In genomic region chr13:76725211-76725610, GRCh38 we compare ENCODE assay signal across 19 cellular contexts.
DNase-seq lines count a peak whose midpoint lies in the region; ATAC-seq and TF ChIP-seq lines count a peak whose summit lies in the region.
"Had no signal": no experiment of that assay in that cellular context is flagged by ENCODE, and none has a peak within 500 bp of the region (broad histone marks: within the 10 kb centered on the region; RNA-seq: fewer than 3 reads in every experiment).

No MANE protein-coding gene starts in this region.

- 3 to 17% (median 6%) methylated on average over 1 of the region's 1 CpG for WGBS in psoas muscle, 3 donors

- H3K36me3 ChIP-seq in psoas muscle (ENCODE audit: insufficient read depth in 1 of 2, low read depth in 1 of 2), result no peaks in the 10 kb centered on the region
- H3K36me3 ChIP-seq: HAP-1 had no signal

- no peak overlapping the region for H3K27ac ChIP-seq in psoas muscle
- H3K27ac ChIP-seq: foreskin keratinocyte had no signal

- H3K27me3 ChIP-seq in psoas muscle (ENCODE audit: insufficient read depth in 3 of 3, low read length in 2 of 3), result no peaks in the 10 kb centered on the region
- H3K27me3 ChIP-seq: foreskin keratinocyte had no signal

- H3K9me3 ChIP-seq in psoas muscle, result no peaks in the 10 kb centered on the region
- H3K9me3 ChIP-seq: HAP-1 had no signal

- no peaks in the 10 kb centered on the region for H3K4me1 ChIP-seq in psoas muscle
- H3K4me1 ChIP-seq: foreskin keratinocyte, HAP-1 had no signal

- no peak for ATAC-seq in HG02798 (IDR thresholded peaks at IDR 0.05; ENCODE audit: poor library complexity, unreplicated experiment)
- ATAC-seq in GM18867 (IDR thresholded peaks at IDR 0.05; ENCODE audit: unreplicated experiment), result no peak
- no peak for ATAC-seq in psoas muscle
- ATAC-seq: activated CD8-positive, alpha-beta memory T cell treated with anti-CD3 and anti-CD28 coated beads, Interleukin-2, amount 10 ng/mL, durations not matched to agents 7 days and 5 days; foreskin keratinocyte had no signal

- TF ChIP-seq CTCF in fibroblast of pulmonary artery (IDR thresholded peaks at IDR 0.05; ENCODE audit: low read length, missing control alignments) (no peak), psoas muscle (IDR thresholded peaks at IDR 0.05) (no peak)

- no peak overlapping the region for H3K4me3 ChIP-seq in fibroblast of pulmonary artery (replicated peaks; ENCODE audit: low read depth, low read length)
- no peak overlapping the region for H3K4me3 ChIP-seq in psoas muscle
- H3K4me3 ChIP-seq: HAP-1 had no signal

- intact Hi-C loops in psoas muscle (cut with DNase I), result no loop called here

- peak; percentile 66 for DNase-seq in EH (ENCODE audit: low read depth)
- DNase-seq in amniotic stem cell (lab: John Stamatoyannopoulos, UW), result peak; percentile 35
- DNase-seq in fibroblast of pulmonary artery (ENCODE audit: low read depth), result peak; percentile 67
- DNase-seq in pulmonary artery endothelial cell (ENCODE audit: low read depth, low spot score), result peak; percentile 78
- DNase-seq in effector CD8-positive, alpha-beta T cell (lab: John Stamatoyannopoulos, UW), result no peak
- DNase-seq in psoas muscle, result no peak
- DNase-seq: activated CD8-positive, alpha-beta memory T cell treated with anti-CD3 and anti-CD28 coated beads, Interleukin-2, amount 10 ng/mL, durations not matched to agents 7 days and 5 days; activated effector memory CD4-positive, alpha-beta T cell treated with Interleukin-2 at 50 U/mL for 16 hours; aorta; foreskin keratinocyte; GDM1; NCI-H187 treated with DMSO at 0.1 percent for 48 hours; NCI-H524 treated with DMSO at 0.1 percent for 48 hours; stimulated activated CD4-positive, alpha-beta T cell treated with anti-CD3 and anti-CD28 coated beads, Interleukin-4, amount 100 ng/mL, for 1 hour; stimulated activated CD8-positive, alpha-beta memory T cell treated with anti-CD3 and anti-CD28 coated beads, Interleukin-4, amount 100 ng/mL, for 48 hours; T1000 had no signal

Comparison
In these comparisons a context has a peak if more than half of its experiments do, and no peak if none do; other contexts are left out.
1. DNase-seq: peak in EH (single experiment), amniotic stem cell (single experiment), fibroblast of pulmonary artery (single experiment) and pulmonary artery endothelial cell (single experiment); none in effector CD8-positive, alpha-beta T cell (single experiment) and psoas muscle (0 of 2).